In the genomic region with DNA sequence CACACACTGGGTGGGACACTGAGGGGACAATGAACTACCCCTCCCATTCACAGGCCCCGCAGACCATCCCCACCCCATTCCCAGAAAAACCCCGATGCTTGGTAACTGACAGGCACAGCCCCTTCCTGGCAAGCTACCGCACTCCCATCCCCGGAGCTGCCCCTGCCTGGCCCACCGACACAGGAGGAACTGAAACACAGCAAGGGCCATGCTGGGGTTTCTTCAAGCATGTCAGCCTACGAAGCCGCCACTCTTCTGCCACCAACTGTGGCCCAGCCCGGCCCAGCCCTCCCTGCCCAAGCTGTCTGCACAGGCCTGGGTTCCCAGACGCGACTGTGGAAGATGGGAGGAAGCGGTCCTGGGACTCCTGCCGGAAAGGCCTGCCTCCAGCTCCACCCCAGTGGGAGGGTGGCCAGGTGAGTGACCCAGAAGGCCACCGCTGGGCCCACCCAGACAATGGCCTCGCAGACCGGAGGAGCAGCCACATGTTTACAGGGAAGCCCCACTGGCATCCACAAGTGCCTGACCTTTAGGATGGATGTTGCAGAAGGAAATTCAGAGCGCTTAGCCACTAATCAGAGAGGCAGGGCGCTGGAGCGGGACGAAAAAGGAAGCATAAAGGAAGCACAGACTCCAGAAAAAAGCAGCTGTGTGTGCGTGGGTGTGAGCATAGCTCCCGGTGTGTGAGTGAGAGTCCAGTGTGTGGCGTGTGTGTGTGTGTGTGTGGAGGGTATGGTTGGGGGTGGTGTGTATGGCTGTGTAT, we compare ENCODE assay signal across 8 cellular contexts. TPM values are rescaled to one million over a fixed set of nuclear protein-coding genes. Genes with fewer than 3 reads are reported as not detected.
DNase-seq lines count a peak whose midpoint lies in the region; ATAC-seq and TF ChIP-seq lines count a peak whose summit lies in the region.

No MANE protein-coding gene starts in this region.

- H3K4me3 ChIP-seq in testis, result no peak overlapping the region

- peak; percentile 50 for DNase-seq in activated T-cell treated with anti-CD3 and anti-CD28 coated beads, Interleukin-2, amount 50 U/mL, for 1 hour
- DNase-seq in testis (peak; percentile 47), DMS53 treated with DMSO at 0.1 percent for 48 hours (lab: John Stamatoyannopoulos, UW; ENCODE audit: unreplicated experiment) (no peak), type B pancreatic cell (ENCODE audit: extremely low spot score, unreplicated experiment) (no peak), NCI-H345 treated with DMSO at 0.1 percent for 48 hours (lab: John Stamatoyannopoulos, UW; ENCODE audit: unreplicated experiment) (no peak)

- peak; percentile 14 for ATAC-seq in HG03097 (IDR thresholded peaks at IDR 0.05; ENCODE audit: low FRiP score, unreplicated experiment)

- H3K27ac Mint-ChIP-seq in type B pancreatic cell, result no peak overlapping the region

- H3K27me3 ChIP-seq in layer of hippocampus (ENCODE audit: control insufficient read depth, insufficient read depth, low read length) (no peaks in the 10 kb centered on the region), testis (no peaks in the 10 kb centered on the region)

- H3K9me3 Mint-ChIP-seq in type B pancreatic cell, result peaks cover 7% of the 10 kb centered on the region

- H3K4me1 ChIP-seq in testis, result peaks cover 45% of the 10 kb centered on the region

- H3K4me1 Mint-ChIP-seq in type B pancreatic cell (ENCODE audit: unreplicated experiment), result peaks cover 32% of the 10 kb centered on the region

- 48 to 63% methylated on average over 11 to 22 of the region's 22 CpGs for WGBS in testis, 2 donors

- no peak overlapping the region for H3K4me3 Mint-ChIP-seq in type B pancreatic cell

- peaks cover 4% of the 10 kb centered on the region for H3K27me3 Mint-ChIP-seq in type B pancreatic cell

- H3K9me3 ChIP-seq in testis, result no peaks in the 10 kb centered on the region

- H3K27ac ChIP-seq in layer of hippocampus (ENCODE audit: low read depth, low read length), result peak overlapping the region; percentile 75
- peak overlapping the region; percentile 59 to 86 for H3K27ac ChIP-seq in testis

- TF ChIP-seq CTCF in testis (IDR thresholded peaks at IDR 0.05) (no peak), type B pancreatic cell (conservative IDR thresholded peaks at IDR 0.05) (no peak)

- intact Hi-C loops in testis (cut with DNase I; ENCODE audit: low total_unique reads), result no loop called here

- peaks cover 3% of the 10 kb centered on the region for H3K36me3 Mint-ChIP-seq in type B pancreatic cell

- peak; percentile 11 for TF ChIP-seq POLR2A in GM15510 (IDR thresholded peaks at IDR 0.05; ENCODE audit: borderline replicate concordance, extremely low read depth, insufficient read length)
- no peak for TF ChIP-seq POLR2A in testis (IDR thresholded peaks at IDR 0.05)

- H3K36me3 ChIP-seq in testis (ENCODE audit: low read depth, missing control alignments), result no peaks in the 10 kb centered on the region

RNA-seq across cellular contexts. Expression of gene RASSF2, which starts 10.2 kb away (rescaled TPM):
- total RNA-seq in testis (10 to 100 TPM; 67.8 to 82.9 TPM), type B pancreatic cell (ENCODE audit: low replicate concordance) (11.7 and 37.9 TPM in 2 replicates)
- 54.8 TPM for polyA plus RNA-seq in testis (ENCODE audit: insufficient read depth, low read depth, low replicate concordance)

Comparison
In these comparisons a context has a peak if more than half of its experiments do, and no peak if none do; other contexts are left out.
1. DNase-seq: peak in activated T-cell treated with anti-CD3 and anti-CD28 coated beads, Interleukin-2, amount 50 U/mL, for 1 hour (single experiment) and testis (single experiment); none in DMS53 treated with DMSO at 0.1 percent for 48 hours (single experiment), type B pancreatic cell (single experiment) and NCI-H345 treated with DMSO at 0.1 percent for 48 hours (single experiment).